In genomic region chr1:173590557-173590956, GRCh38 we compare ENCODE assay signal across 1 cellular context.
A peak's percentile ranks its signal among the peaks of the same experiment; 100 is the strongest.
TF ChIP-seq lines count a peak whose summit lies in the region.

No MANE protein-coding gene starts in this region.

TF ChIP-seq in K562, 482 proteins besides CTCF, POLR2A, EP300 and RAD21:
- no peak for TF ChIP-seq THRB (CRISPR knock-in tag; conservative IDR thresholded peaks at IDR 0.05)
- peak; percentile 70 for TF ChIP-seq FOSL1 (tag; conservative IDR thresholded peaks at IDR 0.05)
